Comparison of ENCODE assay signal across 9 cellular contexts in the genomic region with DNA sequence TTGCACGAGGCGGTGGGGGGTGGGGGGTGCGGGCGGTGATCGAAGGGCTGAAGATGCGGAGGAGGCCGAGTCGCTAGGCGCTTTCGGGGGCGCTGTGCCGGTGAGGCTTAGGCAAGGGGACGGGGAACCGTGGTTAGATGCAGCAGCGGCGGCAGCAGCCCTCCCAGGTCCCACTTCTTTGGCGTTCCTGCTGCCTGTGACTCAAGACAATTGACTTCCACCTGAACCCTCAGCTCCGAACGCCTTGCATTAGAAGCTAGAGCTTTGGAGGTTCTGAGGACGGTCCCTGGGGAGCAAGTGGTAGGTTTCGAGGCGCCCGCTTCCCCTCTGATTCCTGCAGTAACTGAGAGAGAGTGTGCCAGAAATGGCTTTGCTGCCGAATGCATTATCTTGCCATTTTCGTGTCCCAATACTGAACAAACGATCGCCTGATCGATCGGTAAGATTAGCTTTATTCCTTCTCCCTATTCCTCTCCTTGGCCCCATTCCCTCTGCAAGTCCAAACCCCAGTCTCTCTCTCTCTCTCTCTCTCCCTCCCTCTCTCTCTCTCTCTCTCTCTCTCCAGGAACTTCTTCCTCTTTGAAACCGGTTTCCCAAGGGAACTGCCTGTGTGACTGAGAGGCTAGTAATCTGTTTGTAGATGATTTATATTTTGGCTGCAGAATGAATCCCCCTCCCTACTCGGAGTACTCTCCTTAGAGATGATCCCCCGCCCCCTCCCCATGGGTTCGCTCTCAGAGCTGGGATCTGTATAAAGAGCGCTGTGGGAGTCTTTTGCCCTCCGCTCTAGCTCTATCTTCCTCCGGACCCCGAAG. TPM values are rescaled to one million over a fixed set of nuclear protein-coding genes. Genes with fewer than 3 reads are reported as not detected.
DNase-seq lines count a peak whose midpoint lies in the region; ATAC-seq and TF ChIP-seq lines count a peak whose summit lies in the region.
"Had no signal": no experiment of that assay in that cellular context is flagged by ENCODE, and none has a peak within 500 bp of the region (broad histone marks: within the 10 kb centered on the region; RNA-seq: fewer than 3 reads in every experiment).

No MANE protein-coding gene starts in this region.

- TF ChIP-seq CTCF in body of pancreas (IDR thresholded peaks at IDR 0.05), result peak in 1 of 7 experiments; percentile 15

- intact Hi-C loops in body of pancreas (cut with DNase I), result no loop called here

- no peaks in the 10 kb centered on the region for H3K4me1 Mint-ChIP-seq in activated CD4-positive, alpha-beta memory T cell treated with anti-CD3 and anti-CD28 coated beads, Interleukin-2, amount 10 ng/mL, durations not matched to agents 7 days and 5 days

- CTCF ChIA-PET in activated CD4-positive, alpha-beta memory T cell treated with anti-CD3 and anti-CD28 coated beads, Interleukin-2, amount 10 ng/mL, durations not matched to agents 7 days and 5 days (lab: Charles Lee), result interaction anchor here (0.6 kb wide), 1 partner anchor 10 kb away, joined by 3 read pairs; no protein-coding TSS in a partner anchor

- H3K27ac ChIP-seq in body of pancreas, result no peak overlapping the region
- peak overlapping the region; percentile 32 for H3K27ac ChIP-seq in substantia nigra (ENCODE audit: low read depth, low read length, poor library complexity, severe bottlenecking)
- H3K27ac ChIP-seq: SJSA1 had no signal

- no peaks in the 10 kb centered on the region for H3K36me3 Mint-ChIP-seq in activated CD4-positive, alpha-beta memory T cell treated with anti-CD3 and anti-CD28 coated beads, Interleukin-2, amount 10 ng/mL, durations not matched to agents 7 days and 5 days (ENCODE audit: low read depth)

- H3K4me1 ChIP-seq in body of pancreas, result peaks cover 30% of the 10 kb centered on the region
- H3K4me1 ChIP-seq: SJSA1 had no signal

- H3K9me3 Mint-ChIP-seq in activated CD4-positive, alpha-beta memory T cell treated with anti-CD3 and anti-CD28 coated beads, Interleukin-2, amount 10 ng/mL, durations not matched to agents 7 days and 5 days, result no peaks in the 10 kb centered on the region

- peak; percentile 53 for ATAC-seq in GM19463 (IDR thresholded peaks at IDR 0.05; ENCODE audit: unreplicated experiment)
- ATAC-seq in body of pancreas, result peak; percentile 45

- H3K27me3 Mint-ChIP-seq in activated CD4-positive, alpha-beta memory T cell treated with anti-CD3 and anti-CD28 coated beads, Interleukin-2, amount 10 ng/mL, durations not matched to agents 7 days and 5 days, result peaks cover 19% of the 10 kb centered on the region

- no peaks in the 10 kb centered on the region for H3K9me3 ChIP-seq in body of pancreas
- H3K9me3 ChIP-seq: SJSA1 had no signal

- peak overlapping the region in 1 of 2 donors; percentile 32 for H3K4me3 ChIP-seq in body of pancreas
- H3K4me3 ChIP-seq: SJSA1 had no signal

- no peak for TF ChIP-seq POLR2A in body of pancreas (IDR thresholded peaks at IDR 0.05)

- POLR2A ChIA-PET in activated CD4-positive, alpha-beta memory T cell treated with anti-CD3 and anti-CD28 coated beads, Interleukin-2, amount 10 ng/mL, durations not matched to agents 7 days and 5 days (lab: Charles Lee), result no interaction called here

- no peak overlapping the region for H3K27ac Mint-ChIP-seq in activated CD4-positive, alpha-beta memory T cell treated with anti-CD3 and anti-CD28 coated beads, Interleukin-2, amount 10 ng/mL, durations not matched to agents 7 days and 5 days

- 2 to 3% methylated on average over 32 to 37 of the region's 37 CpGs for WGBS in body of pancreas, 2 donors

- DNase-seq in NCI-H1694 (lab: John Stamatoyannopoulos, UW) (peak; percentile 11), body of pancreas (peak in 2 of 4 donors; percentile 3 to 17), iris pigment epithelial cell (ENCODE audit: low read depth) (peak; percentile 12), substantia nigra (lab: John Stamatoyannopoulos, UW) (peak in 18 of 49 donors; percentile 11 to 76 (median 38))
- no peak for DNase-seq in activated CD4-positive, alpha-beta memory T cell treated with anti-CD3 and anti-CD28 coated beads, Interleukin-2, amount 10 ng/mL, durations not matched to agents 7 days and 5 days
- DNase-seq in stimulated activated CD8-positive, alpha-beta memory T cell treated with anti-CD3 and anti-CD28 coated beads, Interleukin-4, amount 100 ng/mL, for 48 hours, result no peak
- no peak for DNase-seq in NK-92 treated with Interleukin-12 subunit alpha and Interleukin-12 subunit beta, amount 100 ng/mL, for 24 hours (lab: John Stamatoyannopoulos, UW)

- H3K36me3 ChIP-seq in body of pancreas (replicated peaks in 1 of 2; ENCODE audit: insufficient read depth in 1 of 2, low read depth in 2 of 2), result no peaks in the 10 kb centered on the region
- H3K36me3 ChIP-seq: SJSA1 had no signal

- peaks cover 0 to 9% of the 10 kb centered on the region in 2 donors for H3K27me3 ChIP-seq in body of pancreas
- H3K27me3 ChIP-seq: SJSA1 had no signal

- H3K4me3 Mint-ChIP-seq in activated CD4-positive, alpha-beta memory T cell treated with anti-CD3 and anti-CD28 coated beads, Interleukin-2, amount 10 ng/mL, durations not matched to agents 7 days and 5 days, result no peak overlapping the region

RNA-seq across cellular contexts. Expression of a gene that starts 0.7 kb away (rescaled TPM):
- not detected for total RNA-seq in body of pancreas
- not detected for total RNA-seq in activated CD4-positive, alpha-beta memory T cell treated with anti-CD3 and anti-CD28 coated beads, Interleukin-2, amount 10 ng/mL, durations not matched to agents 7 days and 5 days
- total RNA-seq: SJSA1 had no signal

Comparison
In these comparisons a context has a peak if more than half of its experiments do, and no peak if none do; other contexts are left out.
1. DNase-seq: peak in NCI-H1694 (single experiment) and iris pigment epithelial cell (single experiment); none in activated CD4-positive, alpha-beta memory T cell treated with anti-CD3 and anti-CD28 coated beads, Interleukin-2, amount 10 ng/mL, durations not matched to agents 7 days and 5 days (single experiment), stimulated activated CD8-positive, alpha-beta memory T cell treated with anti-CD3 and anti-CD28 coated beads, Interleukin-4, amount 100 ng/mL, for 48 hours (single experiment) and NK-92 treated with Interleukin-12 subunit alpha and Interleukin-12 subunit beta, amount 100 ng/mL, for 24 hours (single experiment).